1 cellular context compared by ENCODE assay signal in genomic region chr12:50201987-50202521, GRCh38.
TF ChIP-seq lines count a peak whose summit lies in the region.

No MANE protein-coding gene starts in this region.

TF ChIP-seq in H1, 55 proteins besides CTCF, POLR2A, EP300 and RAD21 (continued from another document):
- no peak for TF ChIP-seq E2F6 (IDR thresholded peaks at IDR 0.05)
- TF ChIP-seq ASH2L (IDR thresholded peaks at IDR 0.05; ENCODE audit: low read length) = peak; percentile 94
- TF ChIP-seq SP1 (IDR thresholded peaks at IDR 0.05; ENCODE audit: low read depth, low read length) = peak; percentile 79
- no peak for TF ChIP-seq TBP (IDR thresholded peaks at IDR 0.05; ENCODE audit: low read depth, low read length)
- TF ChIP-seq ATF2 (IDR thresholded peaks at IDR 0.05; ENCODE audit: low read length) = no peak
- TF ChIP-seq KDM5A (IDR thresholded peaks at IDR 0.05; ENCODE audit: low read length) = no peak
- no peak for TF ChIP-seq SP2 (IDR thresholded peaks at IDR 0.05; ENCODE audit: low read length)
- no peak for TF ChIP-seq CHD2 (IDR thresholded peaks at IDR 0.05; ENCODE audit: low read length)
- no peak for TF ChIP-seq BCL11A (IDR thresholded peaks at IDR 0.05; ENCODE audit: low read depth in 2 of 2, low read length in 2 of 2)
